Comparison of ENCODE assay signal across 20 cellular contexts in the genomic region with DNA sequence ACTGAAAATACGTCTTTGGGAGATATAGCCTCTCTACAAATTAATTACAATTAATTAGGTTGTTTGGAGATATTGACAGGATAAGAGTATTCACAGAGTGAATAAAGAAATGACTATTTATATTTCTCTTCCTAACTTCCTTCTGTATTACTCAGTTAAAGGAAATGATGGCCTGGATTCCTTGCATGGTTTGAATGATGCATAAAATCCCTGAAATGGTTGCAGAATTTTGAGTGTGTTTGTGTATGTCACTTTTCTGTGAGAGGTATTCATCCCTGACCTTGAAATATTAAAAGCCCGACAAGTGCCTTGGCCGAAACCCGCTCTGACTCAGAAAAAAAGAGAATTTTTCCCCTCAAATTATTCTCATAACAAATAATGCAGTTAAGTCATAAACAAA.
DNase-seq lines count a peak whose midpoint lies in the region; ATAC-seq, FAIRE-seq and TF ChIP-seq lines count a peak whose summit lies in the region.
"Had no signal": no experiment of that assay in that cellular context is flagged by ENCODE, and none has a peak within 500 bp of the region (broad histone marks: within the 10 kb centered on the region; RNA-seq: fewer than 3 reads in every experiment).

No MANE protein-coding gene starts in this region.

- peak; percentile 5 for DNase-seq in AG20443 (ENCODE audit: low spot score)
- peak; percentile 50 for DNase-seq in IMR-90
- DNase-seq in chondrocyte (ENCODE audit: low spot score): no peak
- DNase-seq in NCI-H510A (lab: John Stamatoyannopoulos, UW): no peak
- no peak for DNase-seq in stimulated activated CD8-positive, alpha-beta memory T cell treated with anti-CD3 and anti-CD28 coated beads, Interleukin-4, amount 100 ng/mL, for 48 hours
- DNase-seq in NCI-H1694 (lab: John Stamatoyannopoulos, UW): no peak
- DNase-seq: AML-193; C1 segment of cervical spinal cord; CD8-positive, alpha-beta T cell; DND-41; GF-D8; MG63; NCI-H1417; NCI-H187 treated with DMSO at 0.1 percent for 48 hours; NCI-H2107; SHP77 treated with DMSO at 0.1 percent for 48 hours had no signal

- H3K23ac ChIP-seq in IMR-90 (ENCODE audit: low read depth, low read length): no peak overlapping the region

- no peak overlapping the region for H2AFZ ChIP-seq in IMR-90 (replicated peaks; ENCODE audit: low read length, poor library complexity)

- no peak overlapping the region for H2BK15ac ChIP-seq in IMR-90 (ENCODE audit: low read depth, low read length)

- peak; percentile 74 for ATAC-seq in IMR-90 (ENCODE audit: low read depth)
- ATAC-seq in activated T-helper 17 cell treated with anti-CD3 and anti-CD28 coated beads, Interleukin-2, amount 50 U/mL, for 72 hours (replicated peaks): no peak
- ATAC-seq: CD8-positive, alpha-beta T cell had no signal

- no peak overlapping the region for H2AK9ac ChIP-seq in IMR-90 (replicated peaks; ENCODE audit: low read depth, low read length, poor library complexity)

- TF ChIP-seq POLR2A in IMR-90 (IDR thresholded peaks at IDR 0.05; ENCODE audit: low read depth, low read length): no peak

- H2BK20ac ChIP-seq in IMR-90 (ENCODE audit: low read depth, low read length): no peak overlapping the region

- no peaks in the 10 kb centered on the region for H3K27me3 ChIP-seq in IMR-90 (ENCODE audit: control insufficient read depth, insufficient read depth, low read length)
- H3K27me3 ChIP-seq: MG63 had no signal

- no peaks in the 10 kb centered on the region for H3K4me1 ChIP-seq in IMR-90 (ENCODE audit: control insufficient read depth, insufficient read depth, low read length)

- POLR2A ChIA-PET in IMR-90 (lab: Charles Lee; ENCODE audit: unreplicated experiment): no interaction called here

- no peak overlapping the region for H3K18ac ChIP-seq in IMR-90 (ENCODE audit: low read depth, low read length)

- TF ChIP-seq CTCF in IMR-90 (conservative IDR thresholded peaks at IDR 0.05; ENCODE audit: low read depth, low read length) (no peak), chondrocyte (IDR thresholded peaks at IDR 0.05) (no peak)

- H3K9me1 ChIP-seq in IMR-90 (ENCODE audit: insufficient read depth, low read length): no peaks in the 10 kb centered on the region

- no peak for TF ChIP-seq RAD21 in IMR-90 (IDR thresholded peaks at IDR 0.05; ENCODE audit: low read length)

- no peaks in the 10 kb centered on the region for H3K27me3 Mint-ChIP-seq in chondrocyte (ENCODE audit: low read depth)
- H3K27me3 Mint-ChIP-seq in activated T-helper 17 cell treated with anti-CD3 and anti-CD28 coated beads, Interleukin-2, amount 50 U/mL, for 72 hours: no peaks in the 10 kb centered on the region

- CTCF ChIA-PET in IMR-90 (lab: Yijun Ruan, JAX): no interaction called here

- peaks cover 30% of the 10 kb centered on the region for H3K36me3 Mint-ChIP-seq in chondrocyte (ENCODE audit: low read depth)
- peaks cover 94% of the 10 kb centered on the region for H3K36me3 Mint-ChIP-seq in activated T-helper 17 cell treated with anti-CD3 and anti-CD28 coated beads, Interleukin-2, amount 50 U/mL, for 72 hours (ENCODE audit: low read depth)

- peaks cover 15% of the 10 kb centered on the region for H3K4me1 Mint-ChIP-seq in chondrocyte (ENCODE audit: low read depth)
- peaks cover 5% of the 10 kb centered on the region for H3K4me1 Mint-ChIP-seq in activated T-helper 17 cell treated with anti-CD3 and anti-CD28 coated beads, Interleukin-2, amount 50 U/mL, for 72 hours

- H3K4me2 ChIP-seq in IMR-90 (ENCODE audit: low read depth, low read length): no peak overlapping the region

- in situ Hi-C loops in IMR-90 (cut with MboI; ENCODE audit: low sequenced_read_pairs): no loop called here

- dilution Hi-C loops in IMR-90 (cut with HindIII; ENCODE audit: low sequenced_read_pairs, unreplicated experiment): no loop called here

- H4K91ac ChIP-seq in IMR-90 (ENCODE audit: insufficient read depth, low read depth, low read length): no peak overlapping the region

- peaks cover 4 to 5% of the 10 kb centered on the region in 2 experiments; a peak in 2 of 4 replicates for H3K79me1 ChIP-seq in IMR-90 (ENCODE audit: low read depth in 1 of 2, low read length in 2 of 2)

- no peak overlapping the region for H4K8ac ChIP-seq in IMR-90 (ENCODE audit: low read depth in 2 of 2, low read length in 2 of 2)

- H2BK5ac ChIP-seq in IMR-90 (ENCODE audit: low read depth, low read length, poor library complexity, severe bottlenecking): peak overlapping the region; percentile 65

- H4K20me1 ChIP-seq in IMR-90 (ENCODE audit: insufficient read depth, low read length): no peaks in the 10 kb centered on the region

- H3K4me3 ChIP-seq in IMR-90 (ENCODE audit: insufficient read depth, low read depth, low read length): no peak overlapping the region
- H3K4me3 ChIP-seq: MG63, SK-N-MC had no signal

- WGBS in IMR-90 (ENCODE audit: extremely low coverage in 2 of 2, insufficient read length in 1 of 2), 2 experiments: no CpG with 5 or more reads among the region's 4 CpGs

- no peak overlapping the region for H3K9ac ChIP-seq in IMR-90 (ENCODE audit: low read depth, low read length)

- no peak overlapping the region for H3K4me3 Mint-ChIP-seq in chondrocyte (ENCODE audit: unreplicated experiment)
- H3K4me3 Mint-ChIP-seq in activated T-helper 17 cell treated with anti-CD3 and anti-CD28 coated beads, Interleukin-2, amount 50 U/mL, for 72 hours: no peak overlapping the region
- H3K4me3 Mint-ChIP-seq: CD8-positive, alpha-beta T cell had no signal

- H3K27ac ChIP-seq in IMR-90 (ENCODE audit: insufficient read depth, low read length): no peak overlapping the region
- H3K27ac ChIP-seq: RWPE1, SK-N-MC had no signal

- FAIRE-seq in islet of Langerhans (lab: Jason Lieb, UNC): peak; percentile 47

- intact Hi-C loops in IMR-90 (cut with micrococcal nuclease): no loop called here

- H2AK5ac ChIP-seq in IMR-90 (ENCODE audit: low read depth, low read length): no peak overlapping the region

- H3K14ac ChIP-seq in IMR-90 (replicated peaks; ENCODE audit: low read depth, low read length): no peak overlapping the region

- BruUV-seq in IMR-90 (replicated peaks; lab: Mats Ljungman, UMichigan): no TSS peak

- H3K56ac ChIP-seq in IMR-90 (ENCODE audit: extremely low read depth, insufficient read depth, low read length): no peak overlapping the region

- no peak overlapping the region for H3K4ac ChIP-seq in IMR-90 (ENCODE audit: low read depth, low read length)

- no peak overlapping the region for H2BK120ac ChIP-seq in IMR-90 (ENCODE audit: low read depth, low read length)

- peaks cover 5% of the 10 kb centered on the region for H3K9me3 Mint-ChIP-seq in chondrocyte (ENCODE audit: low read depth)
- no peaks in the 10 kb centered on the region for H3K9me3 Mint-ChIP-seq in activated T-helper 17 cell treated with anti-CD3 and anti-CD28 coated beads, Interleukin-2, amount 50 U/mL, for 72 hours
- H3K9me3 Mint-ChIP-seq: CD8-positive, alpha-beta T cell had no signal

- peaks cover 11% of the 10 kb centered on the region for H3K36me3 ChIP-seq in IMR-90 (ENCODE audit: control insufficient read depth, insufficient read depth, low read length)

- no peak overlapping the region for H4K5ac ChIP-seq in IMR-90 (ENCODE audit: low read depth, low read length)

- H3K9me3 ChIP-seq in IMR-90 (ENCODE audit: control insufficient read depth, insufficient read depth, low read length): no peaks in the 10 kb centered on the region
- H3K9me3 ChIP-seq: MG63 had no signal

- H3K27ac Mint-ChIP-seq in chondrocyte (ENCODE audit: unreplicated experiment): peak overlapping the region; percentile 74
- H3K27ac Mint-ChIP-seq in activated T-helper 17 cell treated with anti-CD3 and anti-CD28 coated beads, Interleukin-2, amount 50 U/mL, for 72 hours: no peak overlapping the region
- H3K27ac Mint-ChIP-seq: CD8-positive, alpha-beta T cell had no signal

TF ChIP-seq in IMR-90, 13 proteins besides CTCF, POLR2A, EP300 and RAD21:
- TF ChIP-seq BHLHE40 (IDR thresholded peaks at IDR 0.05; ENCODE audit: low read depth, low read length) (no peak), MAFK (IDR thresholded peaks at IDR 0.05; ENCODE audit: low read depth, low read length) (no peak), RCOR1 (IDR thresholded peaks at IDR 0.05; ENCODE audit: insufficient replicate concordance, low read length) (no peak), FOS (IDR thresholded peaks at IDR 0.05; ENCODE audit: low read depth, low read length) (no peak), NFE2L2 (IDR thresholded peaks at IDR 0.05; ENCODE audit: low read depth, low read length) (no peak), RFX5 (IDR thresholded peaks at IDR 0.05; ENCODE audit: low read depth, low read length) (no peak), MAZ (IDR thresholded peaks at IDR 0.05; ENCODE audit: borderline replicate concordance, low read depth, low read length) (no peak), USF2 (IDR thresholded peaks at IDR 0.05; ENCODE audit: low read depth, low read length) (no peak), CEBPB (IDR thresholded peaks at IDR 0.05; ENCODE audit: low read depth, low read length) (no peak), CHD1 (IDR thresholded peaks at IDR 0.05; ENCODE audit: low read depth, low read length) (no peak), SMC3 (IDR thresholded peaks at IDR 0.05; ENCODE audit: low read depth, low read length) (no peak), MXI1 (IDR thresholded peaks at IDR 0.05; ENCODE audit: borderline replicate concordance, low read depth, low read length) (no peak)
- TF ChIP-seq, protein P1, sequence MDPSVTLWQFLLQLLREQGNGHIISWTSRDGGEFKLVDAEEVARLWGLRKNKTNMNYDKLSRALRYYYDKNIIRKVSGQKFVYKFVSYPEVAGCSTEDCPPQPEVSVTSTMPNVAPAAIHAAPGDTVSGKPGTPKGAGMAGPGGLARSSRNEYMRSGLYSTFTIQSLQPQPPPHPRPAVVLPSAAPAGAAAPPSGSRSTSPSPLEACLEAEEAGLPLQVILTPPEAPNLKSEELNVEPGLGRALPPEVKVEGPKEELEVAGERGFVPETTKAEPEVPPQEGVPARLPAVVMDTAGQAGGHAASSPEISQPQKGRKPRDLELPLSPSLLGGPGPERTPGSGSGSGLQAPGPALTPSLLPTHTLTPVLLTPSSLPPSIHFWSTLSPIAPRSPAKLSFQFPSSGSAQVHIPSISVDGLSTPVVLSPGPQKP (IDR thresholded peaks at IDR 0.05; ENCODE audit: borderline replicate concordance, low read depth, low read length): no peak

Comparison
In these comparisons a context has a peak if more than half of its experiments do, and no peak if none do; other contexts are left out.
1. DNase-seq: peak in AG20443 (single experiment) and IMR-90 (single experiment); none in chondrocyte (single experiment), NCI-H510A (single experiment), stimulated activated CD8-positive, alpha-beta memory T cell treated with anti-CD3 and anti-CD28 coated beads, Interleukin-4, amount 100 ng/mL, for 48 hours (single experiment) and NCI-H1694 (single experiment).